8 cellular contexts compared by ENCODE assay signal in the genomic region with DNA sequence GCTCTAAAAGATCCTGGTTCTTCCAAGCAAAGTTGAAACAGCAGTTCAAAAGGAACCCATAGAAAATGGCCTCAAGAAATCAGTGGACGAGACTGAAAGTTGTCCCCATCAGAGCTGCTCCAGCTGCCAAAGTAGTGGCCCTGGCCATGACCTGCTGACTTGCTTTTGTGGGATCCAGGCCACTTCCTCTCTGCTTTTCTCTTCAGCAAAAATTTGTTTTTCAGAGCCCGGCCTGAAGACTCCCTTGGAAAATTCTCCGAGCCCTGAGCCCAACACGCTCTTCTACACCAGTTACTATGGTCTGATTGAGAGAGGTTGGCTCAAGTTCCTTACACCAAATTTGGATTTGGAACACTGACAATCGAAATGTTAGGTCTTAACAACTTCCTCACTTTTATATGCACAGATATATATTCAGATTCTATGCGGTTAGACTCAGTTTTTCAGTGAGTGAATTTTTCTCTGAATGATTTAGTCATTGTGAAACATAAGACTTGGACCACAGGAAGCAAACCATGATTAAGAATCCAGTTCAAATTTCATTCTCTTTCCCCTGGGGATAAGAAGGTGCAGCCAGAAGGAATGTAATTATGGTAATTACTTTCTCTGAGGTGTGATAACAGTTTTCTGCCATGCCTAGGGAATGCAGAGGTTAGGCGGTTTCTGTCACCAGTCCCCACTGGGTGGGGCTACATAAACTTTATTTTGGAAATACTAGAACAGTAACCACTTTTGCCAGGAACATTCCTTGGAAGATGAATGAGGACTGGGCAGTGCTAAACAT.
DNase-seq lines count a peak whose midpoint lies in the region; ATAC-seq and TF ChIP-seq lines count a peak whose summit lies in the region.

No MANE protein-coding gene starts in this region.

- in situ Hi-C loops in astrocyte of the cerebellum (cut with HindIII; ENCODE audit: low sequenced_read_pairs), result no loop called here

- H3K4me1 ChIP-seq in muscle layer of colon (ENCODE audit: insufficient read depth, low read length), result peaks cover 41% of the 10 kb centered on the region

- no peak overlapping the region for H3K9ac ChIP-seq in muscle layer of colon (ENCODE audit: low read length)

- no peak for TF ChIP-seq CTCF in astrocyte of the cerebellum (IDR thresholded peaks at IDR 0.05; ENCODE audit: low read depth, low read length, missing control alignments)

- peaks cover 30% of the 10 kb centered on the region for H3K36me3 ChIP-seq in muscle layer of colon (ENCODE audit: insufficient read depth, low read length)

- H3K9me3 ChIP-seq in muscle layer of colon (ENCODE audit: low read length), result no peaks in the 10 kb centered on the region

- H3K27me3 ChIP-seq in muscle layer of colon (ENCODE audit: control insufficient read depth in 1 of 2, insufficient read depth in 2 of 2, low read length in 2 of 2), result no peaks in the 10 kb centered on the region

- peak; percentile 61 for DNase-seq in GM04503 (ENCODE audit: low read depth)
- peak; percentile 86 for DNase-seq in astrocyte of the cerebellum (ENCODE audit: low read depth)
- DNase-seq in NCI-H2227 (lab: John Stamatoyannopoulos, UW; ENCODE audit: unreplicated experiment), result no peak
- no peak for DNase-seq in HK-2 (ENCODE audit: unreplicated experiment)
- no peak for DNase-seq in SHP77 (lab: John Stamatoyannopoulos, UW)
- DNase-seq in T-helper 9 cell, result no peak

- ATAC-seq in HG02884 (IDR thresholded peaks at IDR 0.05; ENCODE audit: unreplicated experiment), result peak; percentile 89

- H3K27ac ChIP-seq in muscle layer of colon (ENCODE audit: low read depth, low read length), result peak overlapping the region; percentile 37

- H3K4me3 ChIP-seq in astrocyte of the cerebellum (ENCODE audit: low read depth, low read length) (no peak overlapping the region), muscle layer of colon (ENCODE audit: low read depth in 1 of 2, low read length in 2 of 2) (peak overlapping the region in 1 of 2 donors; percentile 31)

Comparison
In these comparisons a context has a peak if more than half of its experiments do, and no peak if none do; other contexts are left out.
1. DNase-seq: peak in GM04503 (single experiment) and astrocyte of the cerebellum (single experiment); none in NCI-H2227 (single experiment), HK-2 (single experiment), SHP77 (0 of 2) and T-helper 9 cell (single experiment).